ENCODE assay signal across 32 cellular contexts in genomic region chr4:168203233-168203911, GRCh38.
"Had no signal": no experiment of that assay in that cellular context is flagged by ENCODE, and none has a peak within 500 bp of the region (broad histone marks: within the 10 kb centered on the region; RNA-seq: fewer than 3 reads in every experiment).

No MANE protein-coding gene starts in this region.

- DNase-seq: activated CD4-positive, alpha-beta memory T cell treated with anti-CD3 and anti-CD28 coated beads for 36 hours; activated CD4-positive, alpha-beta T cell treated with anti-CD3 and anti-CD28 coated beads for 36 hours; activated CD4-positive, alpha-beta T cell treated with anti-CD3 and anti-CD28 coated beads, Interleukin-2, amount 10 ng/mL, durations not matched to agents 24 days and 14 days; activated CD4-positive, CD25-positive, alpha-beta regulatory T cell; activated CD4-positive, CD25-positive, alpha-beta regulatory T cell treated with anti-CD3 and anti-CD28 coated beads, Interleukin-2, amount 50 U/mL, for 72 hours; activated CD8-positive, alpha-beta memory T cell treated with anti-CD3 and anti-CD28 coated beads, Interleukin-2, amount 10 ng/mL, durations not matched to agents 7 days and 5 days; activated CD8-positive, alpha-beta memory T cell treated with anti-CD3 and anti-CD28 coated beads, Interleukin-2, amount 50 U/mL, for 4 hours; activated CD8-positive, alpha-beta T cell treated with anti-CD3 and anti-CD28 coated beads, Interleukin-2, amount 10 ng/mL, durations not matched to agents 7 days and 5 days; activated effector memory CD4-positive, alpha-beta T cell treated with anti-CD3 and anti-CD28 coated beads, Interleukin-2, amount 50 U/mL, for 16 hours; activated naive CD4-positive, alpha-beta T cell treated with anti-CD3 and anti-CD28 coated beads for 36 hours; activated naive CD8-positive, alpha-beta T cell treated with anti-CD3 and anti-CD28 coated beads for 36 hours; activated naive CD8-positive, alpha-beta T cell treated with anti-CD3 and anti-CD28 coated beads, Interleukin-2, amount 50 U/mL, for 24 hours; activated T-cell treated with anti-CD3 and anti-CD28 coated beads, Interleukin-2, amount 50 U/mL, for 1 hour; activated T-cell treated with anti-CD3 and anti-CD28 coated beads, Interleukin-2, amount 50 U/mL, for 48 hours; adrenal gland; amygdala; aorta; body of pancreas; caudate nucleus; cortex of kidney; dermis blood vessel endothelial cell; effector CD4-positive, alpha-beta T cell; effector memory CD8-positive, alpha-beta T cell; foreskin fibroblast; head of caudate nucleus; T-helper 17 cell; T1000 had no signal

- H3K27ac ChIP-seq: adrenal gland, body of pancreas, epithelial cell of prostate had no signal

- H3K4me1 ChIP-seq: adrenal gland had no signal

- ATAC-seq: activated CD4-positive, alpha-beta T cell treated with anti-CD3 and anti-CD28 coated beads for 36 hours; activated CD8-positive, alpha-beta memory T cell treated with anti-CD3 and anti-CD28 coated beads, Interleukin-2, amount 10 ng/mL, durations not matched to agents 7 days and 5 days; activated CD8-positive, alpha-beta T cell treated with anti-CD3 and anti-CD28 coated beads, Interleukin-2, amount 10 ng/mL, durations not matched to agents 7 days and 5 days; activated naive CD8-positive, alpha-beta T cell treated with anti-CD3 and anti-CD28 coated beads, Interleukin-2, amount 50 U/mL, for 24 hours; body of pancreas; effector memory CD8-positive, alpha-beta T cell; T-helper 17 cell had no signal

- FAIRE-seq: colon, endometrium, endothelial cell of umbilical vein, frontal cortex had no signal

- H3K4me3 ChIP-seq: adrenal gland, body of pancreas had no signal

- H3K27me3 ChIP-seq: adrenal gland, body of pancreas had no signal

- H3K36me3 ChIP-seq: adrenal gland had no signal
